ENCODE assay signal across 1 cellular context in the genomic region with DNA sequence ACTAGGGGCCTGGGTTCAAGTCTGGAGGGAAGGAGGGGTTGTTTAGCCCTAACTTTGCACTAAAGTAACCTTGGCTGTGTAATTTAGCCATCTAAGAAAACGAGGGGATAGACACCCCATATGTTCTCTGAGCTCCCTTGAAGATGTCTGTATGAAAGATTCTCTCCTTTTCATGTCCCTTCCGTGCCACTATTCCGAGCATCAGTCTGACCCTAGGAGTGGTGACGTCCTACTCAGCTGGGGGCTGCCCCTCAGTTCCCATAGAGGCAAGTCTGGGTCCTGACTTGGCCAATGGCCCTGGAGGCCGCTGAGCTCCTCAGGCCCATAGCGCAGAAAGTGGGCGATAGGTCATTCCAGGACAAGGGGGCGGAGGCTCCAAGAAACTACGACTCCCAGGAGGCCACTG.
TF ChIP-seq lines count a peak whose summit lies in the region.

No MANE protein-coding gene starts in this region.

TF ChIP-seq in IMR-90, 13 proteins besides CTCF, POLR2A, EP300 and RAD21:
- TF ChIP-seq, protein P1, sequence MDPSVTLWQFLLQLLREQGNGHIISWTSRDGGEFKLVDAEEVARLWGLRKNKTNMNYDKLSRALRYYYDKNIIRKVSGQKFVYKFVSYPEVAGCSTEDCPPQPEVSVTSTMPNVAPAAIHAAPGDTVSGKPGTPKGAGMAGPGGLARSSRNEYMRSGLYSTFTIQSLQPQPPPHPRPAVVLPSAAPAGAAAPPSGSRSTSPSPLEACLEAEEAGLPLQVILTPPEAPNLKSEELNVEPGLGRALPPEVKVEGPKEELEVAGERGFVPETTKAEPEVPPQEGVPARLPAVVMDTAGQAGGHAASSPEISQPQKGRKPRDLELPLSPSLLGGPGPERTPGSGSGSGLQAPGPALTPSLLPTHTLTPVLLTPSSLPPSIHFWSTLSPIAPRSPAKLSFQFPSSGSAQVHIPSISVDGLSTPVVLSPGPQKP (IDR thresholded peaks at IDR 0.05; ENCODE audit: borderline replicate concordance, low read depth, low read length) = no peak
- TF ChIP-seq NFE2L2 (IDR thresholded peaks at IDR 0.05; ENCODE audit: low read depth, low read length) (no peak), FOS (IDR thresholded peaks at IDR 0.05; ENCODE audit: low read depth, low read length) (no peak), RCOR1 (IDR thresholded peaks at IDR 0.05; ENCODE audit: insufficient replicate concordance, low read length) (no peak)
TF ChIP-seq in IMR-90: peak in this region for 0.
